Comparison of ENCODE assay signal across 10 cellular contexts in the genomic region with DNA sequence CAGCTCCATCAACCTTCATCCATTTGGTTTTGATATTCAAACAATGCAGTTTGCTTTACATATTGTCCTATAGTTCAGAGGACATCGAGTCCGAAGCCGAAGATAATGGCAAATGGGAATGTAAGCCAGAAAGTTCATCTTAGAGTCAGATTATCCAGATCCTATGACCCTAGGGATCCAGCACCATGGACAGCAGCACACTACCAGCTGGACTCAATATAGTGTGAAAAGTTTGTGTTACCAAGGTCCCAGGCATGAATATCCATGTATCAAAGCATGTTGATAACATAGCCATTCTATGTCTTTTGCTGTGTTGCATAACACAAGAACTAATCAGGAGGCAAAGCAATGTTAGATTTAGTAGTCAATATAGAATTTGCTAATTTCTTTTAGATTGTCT. TPM values are rescaled to one million over a fixed set of nuclear protein-coding genes. Genes with fewer than 3 reads are reported as not detected.
DNase-seq lines count a peak whose midpoint lies in the region; ATAC-seq and TF ChIP-seq lines count a peak whose summit lies in the region.
"Had no signal": no experiment of that assay in that cellular context is flagged by ENCODE, and none has a peak within 500 bp of the region (broad histone marks: within the 10 kb centered on the region; RNA-seq: fewer than 3 reads in every experiment).

No MANE protein-coding gene starts in this region.

- H2AFZ ChIP-seq in GM23248: no peak overlapping the region
- H2AFZ ChIP-seq in MM.1S (ENCODE audit: low read length): no peak overlapping the region
- H2AFZ ChIP-seq in mesenchymal stem cell (ENCODE audit: low read depth, low read length): no peak overlapping the region

- peaks cover 39% of the 10 kb centered on the region for H3K27me3 Mint-ChIP-seq in CD8-positive, alpha-beta T cell (ENCODE audit: low read depth)

- H3K9ac ChIP-seq in GM23248: no peak overlapping the region
- no peak overlapping the region for H3K9ac ChIP-seq in MM.1S (ENCODE audit: low read length)
- no peak overlapping the region for H3K9ac ChIP-seq in mesenchymal stem cell (ENCODE audit: low read length)

- TF ChIP-seq CTCF in MM.1S (IDR thresholded peaks at IDR 0.05; ENCODE audit: low read length) (no peak), ascending aorta (IDR thresholded peaks at IDR 0.05) (no peak)
- no peak for TF ChIP-seq CTCF in CD8-positive, alpha-beta T cell (IDR thresholded peaks at IDR 0.05)

- POLR2A ChIA-PET in CD8-positive, alpha-beta T cell (lab: Charles Lee): no interaction called here

- H3K9me3 ChIP-seq in GM23248 (ENCODE audit: low read depth) (no peaks in the 10 kb centered on the region), MM.1S (replicated peaks; ENCODE audit: insufficient read depth, low read length) (no peaks in the 10 kb centered on the region), mesenchymal stem cell (ENCODE audit: control insufficient read depth, low read length) (no peaks in the 10 kb centered on the region), ascending aorta (no peaks in the 10 kb centered on the region)
- H3K9me3 ChIP-seq in CD8-positive, alpha-beta T cell (ENCODE audit: low read length): no peaks in the 10 kb centered on the region
- H3K9me3 ChIP-seq: mucosa of descending colon had no signal

- H3K4me2 ChIP-seq in GM23248 (ENCODE audit: unreplicated experiment) (no peak overlapping the region), MM.1S (ENCODE audit: low read depth, low read length) (no peak overlapping the region), mesenchymal stem cell (ENCODE audit: low read length, poor library complexity, severe bottlenecking) (no peak overlapping the region)

- H3K36me3 ChIP-seq in GM23248 (ENCODE audit: low read depth): no peaks in the 10 kb centered on the region
- H3K36me3 ChIP-seq in MM.1S (replicated peaks; ENCODE audit: insufficient read depth, low read length): no peaks in the 10 kb centered on the region
- H3K36me3 ChIP-seq in mesenchymal stem cell (ENCODE audit: control insufficient read depth in 1 of 2, insufficient read depth in 2 of 2, low read depth in 1 of 2, low read length in 2 of 2): no peaks in the 10 kb centered on the region
- no peaks in the 10 kb centered on the region for H3K36me3 ChIP-seq in CD8-positive, alpha-beta T cell (ENCODE audit: insufficient read depth, low read length)
- H3K36me3 ChIP-seq in ascending aorta: no peaks in the 10 kb centered on the region

- ATAC-seq in CD8-positive, alpha-beta T cell: no peak
- ATAC-seq: mucosa of descending colon had no signal

- no peaks in the 10 kb centered on the region for H3K79me1 ChIP-seq in mesenchymal stem cell (replicated peaks; ENCODE audit: low read length, poor library complexity, severe bottlenecking)

- no peak overlapping the region for H2AK5ac ChIP-seq in mesenchymal stem cell (ENCODE audit: low read length, severe bottlenecking)

- H3K4me3 ChIP-seq in GM23248 (no peak overlapping the region), MM.1S (ENCODE audit: low read length) (no peak overlapping the region), mesenchymal stem cell (ENCODE audit: insufficient read depth in 1 of 2, low read depth in 1 of 2, low read length in 2 of 2) (no peak overlapping the region), ascending aorta (no peak overlapping the region)
- no peak overlapping the region for H3K4me3 ChIP-seq in CD8-positive, alpha-beta T cell (ENCODE audit: low read depth, low read length)
- H3K4me3 ChIP-seq: mucosa of descending colon had no signal

- 7 to 25% methylated on average over 3 of the region's 3 CpGs for WGBS in GM23248 (ENCODE audit: low coverage in 1 of 2, low lambda C conversion rate in 2 of 2, missing lambda C conversion rate in 2 of 2), 2 experiments
- WGBS in mesenchymal stem cell: 42% methylated on average over 3 of the region's 3 CpGs

- intact Hi-C loops in CD8-positive, alpha-beta T cell (cut with DNase I, micrococcal nuclease): no loop called here
- intact Hi-C loops in ascending aorta (cut with DNase I): no loop called here

- H3K9me2 ChIP-seq in GM23248 (ENCODE audit: insufficient read depth): no peaks in the 10 kb centered on the region; the same call in 1 of the 2 replicates
- H3K9me2 ChIP-seq in MM.1S (replicated peaks; ENCODE audit: insufficient read depth, low read length): no peaks in the 10 kb centered on the region

- no peaks in the 10 kb centered on the region for H3K4me1 Mint-ChIP-seq in CD8-positive, alpha-beta T cell (ENCODE audit: low read depth)

- H3K14ac ChIP-seq in mesenchymal stem cell (ENCODE audit: low read length in 2 of 2): no peak overlapping the region

- H3K79me2 ChIP-seq in GM23248 (ENCODE audit: insufficient read depth) (no peaks in the 10 kb centered on the region), MM.1S (ENCODE audit: low read length) (no peaks in the 10 kb centered on the region)

- no peak overlapping the region for H2BK120ac ChIP-seq in mesenchymal stem cell (ENCODE audit: low read depth, low read length)

- H3K27ac Mint-ChIP-seq in CD8-positive, alpha-beta T cell: no peak overlapping the region

- H3K23ac ChIP-seq in mesenchymal stem cell (ENCODE audit: low read length in 2 of 2): no peak overlapping the region

- H3F3A ChIP-seq in GM23248 (ENCODE audit: insufficient read depth) (no peaks in the 10 kb centered on the region), MM.1S (ENCODE audit: insufficient read depth, low read length) (no peaks in the 10 kb centered on the region)

- no peak overlapping the region for H4K91ac ChIP-seq in mesenchymal stem cell (ENCODE audit: low read length)

- no peak overlapping the region for H3K18ac ChIP-seq in mesenchymal stem cell (ENCODE audit: low read depth in 1 of 2, low read length in 2 of 2)

- DNase-seq in GM23248: peak; percentile 45
- peak; percentile 46 for DNase-seq in MM.1S
- DNase-seq in astrocyte of the hippocampus (ENCODE audit: low read depth, low spot score): peak; percentile 63
- DNase-seq in mesenchymal stem cell: peak; percentile 22
- DNase-seq in CD8-positive, alpha-beta T cell: no peak
- DNase-seq in NCI-H2171 treated with DMSO at 0.1 percent for 48 hours (lab: John Stamatoyannopoulos, UW): no peak
- DNase-seq in ascending aorta (ENCODE audit: low spot score in 2 of 2): no peak
- DNase-seq in GM19240 (ENCODE audit: insufficient read length, low spot score): no peak
- DNase-seq: NCI-H446 treated with DMSO at 0.1 percent for 48 hours had no signal

- H2BK5ac ChIP-seq in mesenchymal stem cell (ENCODE audit: low read depth, low read length, poor library complexity, severe bottlenecking): no peak overlapping the region

- H3K4ac ChIP-seq in mesenchymal stem cell (ENCODE audit: low read depth in 1 of 2, low read length in 2 of 2): no peak overlapping the region

- H3K27me3 ChIP-seq in GM23248 (replicated peaks; ENCODE audit: insufficient read depth) (no peaks in the 10 kb centered on the region), MM.1S (replicated peaks; ENCODE audit: insufficient read depth, low read length) (no peaks in the 10 kb centered on the region), mesenchymal stem cell (ENCODE audit: control insufficient read depth in 1 of 2, insufficient read depth in 1 of 2, low read length in 2 of 2) (peaks cover 4 to 81% of the 10 kb centered on the region in 2 experiments), ascending aorta (no peaks in the 10 kb centered on the region)
- H3K27me3 ChIP-seq in CD8-positive, alpha-beta T cell (ENCODE audit: insufficient read depth, low read length): peaks cover 4% of the 10 kb centered on the region

- H4K20me1 ChIP-seq in GM23248 (ENCODE audit: insufficient read depth): no peaks in the 10 kb centered on the region
- H4K20me1 ChIP-seq in MM.1S (ENCODE audit: insufficient read depth, low read length): no peaks in the 10 kb centered on the region

- H2BK12ac ChIP-seq in mesenchymal stem cell (ENCODE audit: low read length in 2 of 2): no peak overlapping the region

- no peaks in the 10 kb centered on the region for H3K9me3 Mint-ChIP-seq in CD8-positive, alpha-beta T cell

- no peak overlapping the region for H3K4me3 Mint-ChIP-seq in CD8-positive, alpha-beta T cell

- no peaks in the 10 kb centered on the region for H3K36me3 Mint-ChIP-seq in CD8-positive, alpha-beta T cell

- H2BK15ac ChIP-seq in mesenchymal stem cell (ENCODE audit: low read depth, poor library complexity, severe bottlenecking): no peak overlapping the region

- no peak overlapping the region for H4K8ac ChIP-seq in mesenchymal stem cell (ENCODE audit: low read length)

- H3K27ac ChIP-seq in GM23248 (no peak overlapping the region), MM.1S (ENCODE audit: low read length) (no peak overlapping the region), mesenchymal stem cell (ENCODE audit: low read length, poor library complexity, severe bottlenecking) (no peak overlapping the region), ascending aorta (no peak overlapping the region)
- no peak overlapping the region for H3K27ac ChIP-seq in CD8-positive, alpha-beta T cell (ENCODE audit: low read depth, low read length)

- CTCF ChIA-PET in CD8-positive, alpha-beta T cell (lab: Charles Lee): no interaction called here

- no peaks in the 10 kb centered on the region for H3K4me1 ChIP-seq in GM23248 (ENCODE audit: insufficient read depth)
- no peaks in the 10 kb centered on the region for H3K4me1 ChIP-seq in MM.1S (ENCODE audit: low read length)
- H3K4me1 ChIP-seq in mesenchymal stem cell (ENCODE audit: control insufficient read depth, insufficient read depth, low read depth, low read length): no peaks in the 10 kb centered on the region
- no peaks in the 10 kb centered on the region for H3K4me1 ChIP-seq in CD8-positive, alpha-beta T cell (ENCODE audit: insufficient read depth, low read length)
- H3K4me1 ChIP-seq in ascending aorta: no peaks in the 10 kb centered on the region

- in situ Hi-C loops in GM23248 (cut with MboI): no loop called here

RNA-seq across cellular contexts. Expression of a gene that starts 46.3 kb away (rescaled TPM):
- not detected in 2 replicates for total RNA-seq in GM23248 (2014; rRNA removed; shearing (Covaris generic))
- not detected in 2 replicates for polyA plus RNA-seq in GM23248 (2016; fragmentation: Nextera tagmentation; extraction: Ambion mirVana)
- polyA plus RNA-seq in mesenchymal stem cell (2013, experiment 1 of 2): 0.07 TPM
- 0.01 TPM for polyA plus RNA-seq in mesenchymal stem cell (2013, experiment 2 of 2)
- total RNA-seq in CD8-positive, alpha-beta T cell: under 1 TPM; 0.65 to 0.75 TPM
- 0.11 TPM for total RNA-seq in ascending aorta

Comparison
In these comparisons a context has a peak if more than half of its experiments do, and no peak if none do; other contexts are left out.
1. DNase-seq: peak in GM23248 (single experiment), MM.1S (single experiment), astrocyte of the hippocampus (single experiment) and mesenchymal stem cell (single experiment); none in CD8-positive, alpha-beta T cell (0 of 7), NCI-H2171 treated with DMSO at 0.1 percent for 48 hours (single experiment), ascending aorta (0 of 2) and GM19240 (single experiment).